ENCODE assay signal across 8 cellular contexts in genomic region chr7:76357379-76358052, GRCh38. TPM values are rescaled to one million over a fixed set of nuclear protein-coding genes. Genes with fewer than 3 reads are reported as not detected.
DNase-seq lines count a peak whose midpoint lies in the region; ATAC-seq and TF ChIP-seq lines count a peak whose summit lies in the region.

No MANE protein-coding gene starts in this region.

- no peaks in the 10 kb centered on the region for H3K27me3 ChIP-seq in BLaER1 treated with 17β-estradiol and CSF1 and Interleukin-3, amounts not matched to agents 10 nM and 100 nM
- H3K27me3 ChIP-seq in MG63 = no peaks in the 10 kb centered on the region
- no peaks in the 10 kb centered on the region for H3K27me3 ChIP-seq in mammary epithelial cell (ENCODE audit: insufficient read depth, low read length)
- no peaks in the 10 kb centered on the region for H3K27me3 ChIP-seq in mucosa of rectum (ENCODE audit: control insufficient read depth in 2 of 2, insufficient read depth in 2 of 2, low read length in 2 of 2)

- peaks cover 22 to 64% (median 50%) of the 10 kb centered on the region in 10 experiments for H3K4me1 ChIP-seq in BLaER1 treated with 17β-estradiol and CSF1 and Interleukin-3, amounts not matched to agents 10 nM and 100 nM
- peaks cover 15% of the 10 kb centered on the region for H3K4me1 ChIP-seq in mammary epithelial cell (ENCODE audit: insufficient read depth, low read length)
- H3K4me1 ChIP-seq in mucosa of rectum (ENCODE audit: control insufficient read depth in 2 of 2, insufficient read depth in 2 of 2, low read length in 2 of 2) = peaks cover 8 to 24% of the 10 kb centered on the region in 2 donors

- peak overlapping the region; percentile 92 to 100 (median 99); a peak in 21 of 22 replicates for H3K27ac ChIP-seq in BLaER1 treated with 17β-estradiol and CSF1 and Interleukin-3, amounts not matched to agents 10 nM and 100 nM
- H3K27ac ChIP-seq in mammary epithelial cell (ENCODE audit: insufficient read depth, low read depth, low read length) = peak overlapping the region; percentile 92
- H3K27ac ChIP-seq in mucosa of rectum (ENCODE audit: low read depth in 2 of 2, low read length in 2 of 2) = peak overlapping the region; percentile 95 to 99

- H4K20me1 ChIP-seq in BLaER1 treated with 17β-estradiol and CSF1 and Interleukin-3, amounts not matched to agents 10 nM and 100 nM = peaks cover 52 to 62% (median 59%) of the 10 kb centered on the region in 11 experiments
- H4K20me1 ChIP-seq in mammary epithelial cell (ENCODE audit: insufficient read depth, low read length) = peaks cover 27% of the 10 kb centered on the region

- H3K79me2 ChIP-seq in mammary epithelial cell (ENCODE audit: insufficient read depth, low read length) = peaks cover 63% of the 10 kb centered on the region

- intact Hi-C loops in mammary epithelial cell (cut with micrococcal nuclease) = loop anchor here (1.0 kb wide), 1 partner anchor 40 kb away; no protein-coding TSS in a partner anchor

- peak overlapping the region; percentile 95 to 100 (median 98) for H3K4me3 ChIP-seq in BLaER1 treated with 17β-estradiol and CSF1 and Interleukin-3, amounts not matched to agents 10 nM and 100 nM
- peak overlapping the region; percentile 96 for H3K4me3 ChIP-seq in MG63
- peak overlapping the region; percentile 89 to 98 (median 94) for H3K4me3 ChIP-seq in mammary epithelial cell (replicated peaks in 1 of 3; ENCODE audit: insufficient read depth in 1 of 3, low read depth in 2 of 3, low read length in 3 of 3)
- peak overlapping the region; percentile 84 to 93 for H3K4me3 ChIP-seq in mucosa of rectum (ENCODE audit: low read length in 2 of 2)

- WGBS in mammary epithelial cell (ENCODE audit: low coverage, missing lambda C conversion rate) = 4% methylated on average over 14 of the region's 14 CpGs

- ATAC-seq in GM21381 (IDR thresholded peaks at IDR 0.05; ENCODE audit: unreplicated experiment) = no peak

- H3K36me3 ChIP-seq in BLaER1 treated with 17β-estradiol and CSF1 and Interleukin-3, amounts not matched to agents 10 nM and 100 nM = peaks cover 35 to 54% (median 50%) of the 10 kb centered on the region in 11 experiments
- H3K36me3 ChIP-seq in MG63 (peaks cover 49% of the 10 kb centered on the region), mammary epithelial cell (ENCODE audit: insufficient read depth, low read length) (peaks cover 20% of the 10 kb centered on the region), mucosa of rectum (ENCODE audit: control insufficient read depth in 2 of 2, insufficient read depth in 2 of 2, low read length in 2 of 2) (peaks cover 2 to 3% of the 10 kb centered on the region in 2 donors)

- dilution Hi-C loops in mammary epithelial cell (cut with HindIII; ENCODE audit: low sequenced_read_pairs) = no loop called here

- DNase-seq in MG63 = no peak
- no peak for DNase-seq in mammary epithelial cell
- DNase-seq in OCI-M2 (lab: John Stamatoyannopoulos, UW; ENCODE audit: unreplicated experiment) = no peak
- no peak for DNase-seq in GM19238 (ENCODE audit: insufficient read length, low spot score)
- no peak for DNase-seq in stimulated activated CD4-positive, alpha-beta T cell treated with anti-CD3 and anti-CD28 coated beads, Interleukin-12 subunit alpha, Interleukin-12 subunit beta, amount 100 ng/mL, for 4 hours

- CTCF ChIA-PET in mammary epithelial cell (lab: Charles Lee; ENCODE audit: low non-redundant PET) = interaction anchor here (0.6 kb wide), 1 partner anchor 755 kb away, joined by 9 read pairs; no protein-coding TSS in a partner anchor

- H2AFZ ChIP-seq in mammary epithelial cell (ENCODE audit: low read depth, low read length) = no peak overlapping the region

- peak overlapping the region; percentile 94 to 100 (median 99) for H3K9ac ChIP-seq in BLaER1 treated with 17β-estradiol and CSF1 and Interleukin-3, amounts not matched to agents 10 nM and 100 nM
- peak overlapping the region; percentile 100 for H3K9ac ChIP-seq in mammary epithelial cell (ENCODE audit: insufficient read depth, low read length)
- H3K9ac ChIP-seq in mucosa of rectum (ENCODE audit: low read depth in 1 of 2, low read length in 2 of 2) = peak overlapping the region; percentile 89 to 98

- in situ Hi-C loops in mammary epithelial cell (cut with MboI; ENCODE audit: low sequenced_read_pairs in 2 of 2) = loop anchor here in 1 of 2 donors (5.0 kb wide), 1 partner anchor 65 kb away; the partner anchor contains the start of gene ZP3

- H3K4me2 ChIP-seq in BLaER1 treated with 17β-estradiol and CSF1 and Interleukin-3, amounts not matched to agents 10 nM and 100 nM = peak overlapping the region; percentile 83 to 96 (median 89)
- peak overlapping the region; percentile 95 for H3K4me2 ChIP-seq in mammary epithelial cell (ENCODE audit: insufficient read depth, low read depth, low read length)

- TF ChIP-seq CTCF in mammary epithelial cell (conservative IDR thresholded peaks at IDR 0.05 in 1 of 2, IDR thresholded peaks at IDR 0.05 in 1 of 2; ENCODE audit: extremely low read depth in 1 of 2, insufficient read depth in 1 of 2, low read depth in 1 of 2, low read length in 2 of 2) = no peak

- TSS peak; percentile 50 for BruUV-seq in mammary epithelial cell (replicated peaks; lab: Mats Ljungman, UMichigan)

- H3K9me3 ChIP-seq in BLaER1 treated with 17β-estradiol and CSF1 and Interleukin-3, amounts not matched to agents 10 nM and 100 nM (replicated peaks in 1 of 11) = peaks cover 0 to 12% (median 4%) of the 10 kb centered on the region in 11 experiments; a peak in 4 of 22 replicates
- H3K9me3 ChIP-seq in MG63 (no peaks in the 10 kb centered on the region), mammary epithelial cell (replicated peaks; ENCODE audit: insufficient read depth, low read length) (no peaks in the 10 kb centered on the region), mucosa of rectum (ENCODE audit: control insufficient read depth in 2 of 2, low read length in 2 of 2) (no peaks in the 10 kb centered on the region)

RNA-seq across cellular contexts. Expression of gene YWHAG, which starts 1.3 kb away (rescaled TPM):
- 74.2 and 95.2 TPM in 2 replicates for total RNA-seq in MG63 (2014; rRNA removed; shearing (Covaris generic); ENCODE audit: low replicate concordance)
- total RNA-seq in mammary epithelial cell = 100 to 1,000 TPM; 155 to 227 TPM
- 74.1 TPM for polyA plus RNA-seq in mammary epithelial cell
- 151 TPM for polyA minus RNA-seq in mammary epithelial cell

RNA-seq across cellular contexts. Expression of gene SSC4D, which starts 52.0 kb away (rescaled TPM):
- total RNA-seq in MG63 (2014; rRNA removed; shearing (Covaris generic); ENCODE audit: low replicate concordance) = not detected in 2 replicates
- total RNA-seq in mammary epithelial cell = 1 to 10 TPM in 1 of 2 donors, under 1 TPM in 1; 0.42 to 1.3 TPM
- polyA plus RNA-seq in mammary epithelial cell = 0.93 TPM
- not detected for polyA minus RNA-seq in mammary epithelial cell

RNA-seq across cellular contexts. Expression of gene HSPB1, which starts 55.0 kb away (rescaled TPM):
- total RNA-seq in MG63 (2014; rRNA removed; shearing (Covaris generic); ENCODE audit: low replicate concordance) = 68.7 and 72.8 TPM in 2 replicates
- total RNA-seq in mammary epithelial cell = 100 to 1,000 TPM; 523 to 862 TPM
- 420 TPM for polyA plus RNA-seq in mammary epithelial cell
- polyA minus RNA-seq in mammary epithelial cell = 132 TPM
